In the genomic region with DNA sequence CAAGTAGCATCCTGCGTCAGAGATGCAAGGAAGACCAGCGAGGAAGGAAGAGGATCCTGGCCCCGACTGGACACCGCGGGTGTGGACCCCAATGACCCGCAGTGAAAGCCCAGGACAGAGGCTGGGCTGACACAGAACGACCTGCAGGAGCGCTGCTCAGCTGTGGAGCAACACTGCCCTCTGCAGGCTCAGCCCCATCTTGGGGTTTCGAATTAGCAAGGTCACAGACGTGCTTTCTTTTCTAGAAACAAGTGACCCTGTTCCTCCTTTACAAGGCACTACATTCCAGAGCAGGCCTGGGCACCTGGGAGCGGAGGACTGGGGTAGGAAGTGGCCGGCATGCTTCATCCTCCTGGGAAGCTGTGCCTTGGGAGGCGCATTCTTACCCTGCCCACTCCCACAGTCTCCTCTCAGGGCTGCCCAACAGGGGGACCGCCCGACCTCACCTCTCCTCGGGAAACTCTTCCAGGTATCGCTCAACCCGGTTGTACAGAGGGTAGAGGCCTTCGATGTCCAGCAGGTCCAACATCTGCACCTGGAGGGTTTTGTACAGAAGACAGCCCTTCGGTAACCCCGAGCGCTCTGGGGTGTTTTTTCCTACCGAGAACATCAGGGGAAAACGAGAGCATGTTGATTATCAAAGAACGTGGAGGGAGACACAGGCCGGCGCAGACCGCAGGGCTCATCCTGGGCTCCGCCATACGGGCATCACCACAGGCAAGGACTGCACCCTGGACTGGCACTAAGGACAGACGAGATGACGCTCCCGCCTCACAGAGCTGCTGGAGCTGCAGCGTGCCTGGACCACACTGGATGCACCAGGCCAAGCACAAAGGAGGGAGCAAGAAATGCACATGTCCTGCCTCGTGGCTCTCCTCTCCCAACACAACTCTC, we compare ENCODE assay signal across 8 cellular contexts. TPM values are rescaled to one million over a fixed set of nuclear protein-coding genes. Genes with fewer than 3 reads are reported as not detected.
DNase-seq lines count a peak whose midpoint lies in the region; ATAC-seq, FAIRE-seq and TF ChIP-seq lines count a peak whose summit lies in the region.

No MANE protein-coding gene starts in this region.

- no peak overlapping the region for H3K4me3 Mint-ChIP-seq in CD14-positive monocyte
- no peak overlapping the region for H3K4me3 Mint-ChIP-seq in activated CD4-positive, alpha-beta memory T cell treated with anti-CD3 and anti-CD28 coated beads for 36 hours

- no peak overlapping the region for H3K4me3 ChIP-seq in lung

- H3K27me3 Mint-ChIP-seq in CD14-positive monocyte (ENCODE audit: low read depth in 3 of 3), result no peaks in the 10 kb centered on the region
- H3K27me3 Mint-ChIP-seq in activated CD4-positive, alpha-beta memory T cell treated with anti-CD3 and anti-CD28 coated beads for 36 hours, result no peaks in the 10 kb centered on the region

- no peak overlapping the region for H3K27ac ChIP-seq in lung (ENCODE audit: low read depth in 1 of 2, low read length in 1 of 2)

- FAIRE-seq in H54 (lab: Jason Lieb, UNC), result peak; percentile 74

- POLR2A ChIA-PET in activated CD4-positive, alpha-beta memory T cell treated with anti-CD3 and anti-CD28 coated beads for 36 hours (lab: Charles Lee), result no interaction called here

- intact Hi-C loops in CD14-positive monocyte (cut with micrococcal nuclease), result loop anchor here (2.0 to 10.0 kb wide), 3 partner anchors 310 to 496 kb away; partner anchors contain the start of genes CENPP (in 1 of the 2) and NOL8 (in 1 of the 2)
- intact Hi-C loops in activated CD4-positive, alpha-beta memory T cell treated with anti-CD3 and anti-CD28 coated beads for 36 hours (cut with micrococcal nuclease), result loop anchor here (2.0 to 5.0 kb wide), 2 partner anchors 310 to 498 kb away; partner anchors contain the start of genes CENPP and NOL8

- no peaks in the 10 kb centered on the region for H3K4me1 Mint-ChIP-seq in CD14-positive monocyte
- peaks cover 7% of the 10 kb centered on the region for H3K4me1 Mint-ChIP-seq in activated CD4-positive, alpha-beta memory T cell treated with anti-CD3 and anti-CD28 coated beads for 36 hours (ENCODE audit: low read depth)

- DNase-seq in CD14-positive monocyte (ENCODE audit: low spot score) (peak; percentile 56), H54 (ENCODE audit: insufficient read length, low spot score) (peak; percentile 66), NCI-H460 (ENCODE audit: extremely low read depth, low read depth) (peak; percentile 67), ecto neural progenitor cell (ENCODE audit: low spot score) (peak; percentile 91), lung (ENCODE audit: low spot score) (peak; percentile 67)
- DNase-seq in activated CD4-positive, alpha-beta memory T cell treated with anti-CD3 and anti-CD28 coated beads for 36 hours, result peak; percentile 76
- peak; percentile 20 for DNase-seq in stimulated activated CD8-positive, alpha-beta memory T cell treated with anti-CD3 and anti-CD28 coated beads, Interleukin-12 subunit alpha, Interleukin-12 subunit beta, amount 100 ng/mL, for 4 hours (ENCODE audit: low read depth)

- no peaks in the 10 kb centered on the region for H3K4me1 ChIP-seq in lung (ENCODE audit: control insufficient read depth in 2 of 2, insufficient read depth in 2 of 2, low read length in 2 of 2)

- CTCF ChIA-PET in activated CD4-positive, alpha-beta memory T cell treated with anti-CD3 and anti-CD28 coated beads for 36 hours (lab: Charles Lee), result interaction anchor here (0.6 to 5.0 kb wide), 7 partner anchors 18 to 1006 kb away, joined by 3 to 33 read pairs (median 4); partner anchors contain the start of genes CENPP and NOL8

- peaks cover 0 to 2% (median 0%) of the 10 kb centered on the region in 7 donors for H3K9me3 Mint-ChIP-seq in CD14-positive monocyte
- no peaks in the 10 kb centered on the region for H3K9me3 Mint-ChIP-seq in activated CD4-positive, alpha-beta memory T cell treated with anti-CD3 and anti-CD28 coated beads for 36 hours

- H3K36me3 ChIP-seq in lung (ENCODE audit: control insufficient read depth in 2 of 2, insufficient read depth in 2 of 2, low read length in 2 of 2), result peaks cover 39 to 48% of the 10 kb centered on the region in 2 donors

- H3K36me3 Mint-ChIP-seq in CD14-positive monocyte, result peaks cover 80 to 95% of the 10 kb centered on the region in 2 donors
- peaks cover 24% of the 10 kb centered on the region for H3K36me3 Mint-ChIP-seq in activated CD4-positive, alpha-beta memory T cell treated with anti-CD3 and anti-CD28 coated beads for 36 hours

- ATAC-seq in lung (ENCODE audit: insufficient read depth, low FRiP score) (no peak), HG02610 (IDR thresholded peaks at IDR 0.05; ENCODE audit: unreplicated experiment) (no peak)

- peak overlapping the region in 3 of 7 donors; percentile 4 to 18 (median 12) for H3K27ac Mint-ChIP-seq in CD14-positive monocyte
- H3K27ac Mint-ChIP-seq in activated CD4-positive, alpha-beta memory T cell treated with anti-CD3 and anti-CD28 coated beads for 36 hours, result no peak overlapping the region

- no peak for TF ChIP-seq POLR2A in H54 (IDR thresholded peaks at IDR 0.05; ENCODE audit: low read depth, low read length)

- WGBS in lung, 2 donors, result 70 to 73% methylated on average over 35 of the region's 35 CpGs

- TF ChIP-seq CTCF in CD14-positive monocyte (IDR thresholded peaks at IDR 0.05), result peak; percentile 96
- peak; percentile 89 for TF ChIP-seq CTCF in lung (IDR thresholded peaks at IDR 0.05; ENCODE audit: control extremely low read depth, extremely low read depth)

- H3K9me3 ChIP-seq in lung (ENCODE audit: control insufficient read depth in 2 of 2, insufficient read depth in 1 of 2, low read length in 1 of 2), result no peaks in the 10 kb centered on the region

- no peaks in the 10 kb centered on the region for H3K27me3 ChIP-seq in lung (ENCODE audit: control insufficient read depth, insufficient read depth)

RNA-seq across cellular contexts. Expression of gene IPPK, which starts 35.0 kb away (rescaled TPM):
- polyA plus RNA-seq in CD14-positive monocyte (1 to 10 TPM; 1.9 to 3.2 TPM), lung (1 to 10 TPM; 6.0 to 9.6 TPM)
- 16.4 and 17.4 TPM in 2 replicates for total RNA-seq in NCI-H460 (2014; rRNA removed; shearing (Covaris generic))
- polyA plus RNA-seq in NCI-H460 (2014; cell fraction: nucleus; rRNA removed), result 26.6 and 30.7 TPM in 2 replicates
- 10 to 100 TPM; 10.8 to 11.0 TPM for total RNA-seq in activated CD4-positive, alpha-beta memory T cell treated with anti-CD3 and anti-CD28 coated beads for 36 hours
- total RNA-seq in lung, result 1 to 10 TPM; 6.7 to 6.9 TPM

Comparison
In these comparisons a context has a peak if more than half of its experiments do, and no peak if none do; other contexts are left out.
1. DNase-seq: peak in every context shown above with its lines; median percentile 91 in ecto neural progenitor cell; 76 in activated CD4-positive, alpha-beta memory T cell treated with anti-CD3 and anti-CD28 coated beads for 36 hours; 67 in NCI-H460; 67 in lung; 66 in H54; 56 in CD14-positive monocyte; 20 in stimulated activated CD8-positive, alpha-beta memory T cell treated with anti-CD3 and anti-CD28 coated beads, Interleukin-12 subunit alpha, Interleukin-12 subunit beta, amount 100 ng/mL, for 4 hours.